Comparison of ENCODE assay signal across 1 cellular context in genomic region chr13:104936304-104936703, GRCh38.
TF ChIP-seq lines count a peak whose summit lies in the region.

No MANE protein-coding gene starts in this region.

TF ChIP-seq in HepG2, 621 proteins besides CTCF, POLR2A, EP300 and RAD21:
- TF ChIP-seq MLXIP (CRISPR knock-in tag; IDR thresholded peaks at IDR 0.05; ENCODE audit: borderline replicate concordance) (no peak), CENPX (CRISPR knock-in tag; IDR thresholded peaks at IDR 0.05) (no peak), ZNF747 (CRISPR knock-in tag; IDR thresholded peaks at IDR 0.05; ENCODE audit: borderline replicate concordance) (no peak), KAT8 (CRISPR knock-in tag; IDR thresholded peaks at IDR 0.05) (no peak), ZNF282 (IDR thresholded peaks at IDR 0.05; ENCODE audit: partially characterized antibody) (no peak), CEBPB (IDR thresholded peaks at IDR 0.05; ENCODE audit: borderline replicate concordance, low read depth, low read length) (peak; percentile 55), GLI4 (CRISPR knock-in tag; IDR thresholded peaks at IDR 0.05; ENCODE audit: borderline replicate concordance) (no peak)
TF ChIP-seq in HepG2: peak in this region for 1.
